In the genomic region with DNA sequence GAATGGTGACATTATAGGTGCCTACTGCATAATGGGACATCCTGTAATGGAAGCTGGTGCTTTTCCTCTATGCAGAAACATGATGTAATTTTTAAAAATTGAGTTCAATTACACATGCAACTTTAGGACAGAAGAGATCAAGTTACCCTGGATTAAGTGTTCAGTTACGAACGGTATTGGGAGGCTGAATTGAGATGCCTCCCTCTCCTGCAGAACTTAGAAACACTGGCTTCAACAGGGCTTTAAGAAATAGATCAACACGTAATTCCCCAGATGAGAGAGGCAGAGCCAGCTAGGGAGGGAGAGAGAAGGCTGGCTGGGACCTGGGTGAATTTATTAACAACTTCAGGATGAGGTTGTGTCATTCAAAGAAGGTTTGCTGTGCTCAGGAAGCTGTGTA, we compare ENCODE assay signal across 22 cellular contexts.
"Had no signal": no experiment of that assay in that cellular context is flagged by ENCODE, and none has a peak within 500 bp of the region (broad histone marks: within the 10 kb centered on the region; RNA-seq: fewer than 3 reads in every experiment).

No MANE protein-coding gene starts in this region.

- H3K27ac Mint-ChIP-seq: immature natural killer cell; naive thymus-derived CD8-positive, alpha-beta T cell had no signal

- H3K27ac ChIP-seq: coronary artery, esophagus muscularis mucosa, lower lobe of right lung, pancreas, right lobe of liver, suprapubic skin, vagina had no signal

- DNase-seq: dermis blood vessel endothelial cell; effector memory CD4-positive, alpha-beta T cell; foreskin melanocyte; hypothalamus; immature natural killer cell; left ventricle myocardium superior; lower lobe of right lung; naive thymus-derived CD8-positive, alpha-beta T cell; pancreas; right lobe of liver; stimulated activated CD4-positive, alpha-beta T cell treated with anti-CD3 and anti-CD28 coated beads, Interleukin-12 subunit alpha, Interleukin-12 subunit beta, amount 100 ng/mL, for 4 hours; stimulated activated CD4-positive, alpha-beta T cell treated with anti-CD3 and anti-CD28 coated beads, Interleukin-1b, Interleukin-23, amount 100 ng/mL, for 48 hours; stimulated activated CD4-positive, alpha-beta T cell treated with anti-CD3 and anti-CD28 coated beads, Interleukin-4, amount 100 ng/mL, for 1 hour; stimulated activated CD8-positive, alpha-beta memory T cell treated with anti-CD3 and anti-CD28 coated beads, Interleukin-4, amount 100 ng/mL, for 48 hours; stimulated activated naive CD4-positive, alpha-beta T cell; stimulated activated naive CD8-positive, alpha-beta T cell treated with anti-CD3 and anti-CD28 coated beads, Interleukin-15, amount 100 ng/mL, for 72 hours; trophoblast cell had no signal

- H3K36me3 Mint-ChIP-seq: naive thymus-derived CD8-positive, alpha-beta T cell had no signal

- H3K4me3 Mint-ChIP-seq: immature natural killer cell; naive thymus-derived CD8-positive, alpha-beta T cell; stimulated activated naive CD8-positive, alpha-beta T cell treated with anti-CD3 and anti-CD28 coated beads, Interleukin-15, amount 100 ng/mL, for 72 hours had no signal

- H3K4me2 ChIP-seq: smooth muscle cell had no signal

- H3K9me3 ChIP-seq: esophagus muscularis mucosa, lower lobe of right lung, pancreas, right lobe of liver, suprapubic skin, vagina had no signal

- H3K4me1 Mint-ChIP-seq: naive thymus-derived CD8-positive, alpha-beta T cell; stimulated activated naive CD8-positive, alpha-beta T cell treated with anti-CD3 and anti-CD28 coated beads, Interleukin-15, amount 100 ng/mL, for 72 hours had no signal

- H3K9me3 Mint-ChIP-seq: immature natural killer cell had no signal

- ATAC-seq: left ventricle myocardium superior; lower lobe of right lung; naive thymus-derived CD8-positive, alpha-beta T cell; pancreas; right lobe of liver; stimulated activated naive CD8-positive, alpha-beta T cell treated with anti-CD3 and anti-CD28 coated beads, Interleukin-15, amount 100 ng/mL, for 72 hours had no signal

- H3K36me3 ChIP-seq: esophagus muscularis mucosa, lower lobe of right lung, pancreas, right lobe of liver, suprapubic skin, vagina had no signal

- H3K4me3 ChIP-seq: coronary artery, esophagus muscularis mucosa, lower lobe of right lung, pancreas, right lobe of liver, smooth muscle cell, suprapubic skin, vagina had no signal

- H3K27me3 ChIP-seq: pancreas, right lobe of liver, suprapubic skin, vagina had no signal

- H3K4me1 ChIP-seq: esophagus muscularis mucosa, lower lobe of right lung, pancreas, right lobe of liver, suprapubic skin, vagina had no signal
